In the genomic region with DNA sequence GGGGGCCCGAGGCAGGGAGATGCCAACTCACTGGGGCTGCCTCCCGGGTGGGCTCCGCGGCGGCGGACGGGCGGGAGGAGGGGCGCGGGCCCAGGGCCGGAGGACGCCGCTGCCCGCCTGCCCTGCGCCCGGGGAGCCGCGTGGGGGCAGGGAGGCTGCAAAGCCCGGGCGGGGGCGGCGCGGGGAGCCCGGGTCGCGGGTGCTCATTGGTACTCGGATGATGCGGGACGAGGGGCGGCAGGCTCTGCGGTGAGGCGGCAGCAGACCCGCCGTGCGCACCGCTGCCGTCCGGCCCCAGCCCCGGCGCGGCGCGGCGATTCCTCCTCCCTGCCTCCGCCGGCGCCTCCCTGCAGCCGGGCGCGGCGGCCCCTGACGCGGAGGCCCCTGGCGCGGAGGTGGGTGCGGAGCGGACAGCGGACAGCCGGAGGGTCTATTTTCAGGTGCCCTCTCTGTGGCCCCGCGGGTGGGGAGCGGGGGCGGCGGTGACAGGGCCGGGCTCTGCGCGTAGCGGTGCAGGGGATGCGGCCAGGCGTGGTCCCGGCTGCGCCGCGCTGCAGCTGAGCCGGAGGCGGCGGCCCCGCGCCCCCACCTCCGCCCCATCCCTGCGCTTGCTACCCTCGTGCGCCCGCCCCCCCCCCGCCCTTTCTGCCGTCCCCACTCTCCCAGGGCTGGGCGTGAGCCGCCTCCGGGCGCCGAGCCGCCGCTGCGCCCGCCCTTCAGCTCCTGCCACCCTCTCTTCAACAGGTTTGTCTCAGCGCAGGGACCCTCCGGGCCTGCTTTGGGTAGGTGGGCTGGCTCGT, we compare ENCODE assay signal across 8 cellular contexts. TPM values are rescaled to one million over a fixed set of nuclear protein-coding genes. Genes with fewer than 3 reads are reported as not detected.
DNase-seq lines count a peak whose midpoint lies in the region; ATAC-seq lines count a peak whose summit lies in the region.

No MANE protein-coding gene starts in this region.

- ATAC-seq in activated naive CD8-positive, alpha-beta T cell treated with anti-CD3 and anti-CD28 coated beads, Interleukin-2, amount 10 ng/mL, durations not matched to agents 7 days and 5 days (ENCODE audit: low read depth), result peak; percentile 55
- ATAC-seq in left cardiac atrium, result peak; percentile 55 to 70
- no peak for ATAC-seq in GM19328 (IDR thresholded peaks at IDR 0.05; ENCODE audit: unreplicated experiment)

- no peaks in the 10 kb centered on the region for H3K9me3 Mint-ChIP-seq in activated naive CD8-positive, alpha-beta T cell treated with anti-CD3 and anti-CD28 coated beads, Interleukin-2, amount 10 ng/mL, durations not matched to agents 7 days and 5 days

- H3K36me3 ChIP-seq in H7 (replicated peaks; ENCODE audit: control insufficient read depth, insufficient read depth, low read length), result no peaks in the 10 kb centered on the region

- peak overlapping the region; percentile 48 for H3K4me3 ChIP-seq in H7 (ENCODE audit: insufficient read depth, low read depth, low read length)

- H3K4me3 Mint-ChIP-seq in activated naive CD8-positive, alpha-beta T cell treated with anti-CD3 and anti-CD28 coated beads, Interleukin-2, amount 10 ng/mL, durations not matched to agents 7 days and 5 days, result peak overlapping the region; percentile 89

- H3K27me3 Mint-ChIP-seq in activated naive CD8-positive, alpha-beta T cell treated with anti-CD3 and anti-CD28 coated beads, Interleukin-2, amount 10 ng/mL, durations not matched to agents 7 days and 5 days, result peaks cover 71% of the 10 kb centered on the region

- peak; percentile 53 for DNase-seq in ELR (ENCODE audit: low read depth)
- DNase-seq in H7, result peak; percentile 85
- peak; percentile 74 for DNase-seq in NCI-H2227 treated with DMSO at 0.1 percent for 48 hours (lab: John Stamatoyannopoulos, UW)
- peak; percentile 51 for DNase-seq in activated naive CD8-positive, alpha-beta T cell treated with anti-CD3 and anti-CD28 coated beads, Interleukin-2, amount 10 ng/mL, durations not matched to agents 7 days and 5 days
- peak; percentile 41 for DNase-seq in left cardiac atrium
- peak in 9 of 10 donors; percentile 32 to 91 (median 48) for DNase-seq in posterior cingulate gyrus
- DNase-seq in activated effector memory CD4-positive, alpha-beta T cell treated with anti-CD3 and anti-CD28 coated beads, Interleukin-2, amount 50 U/mL, for 16 hours, result no peak

- no peaks in the 10 kb centered on the region for H3K36me3 Mint-ChIP-seq in activated naive CD8-positive, alpha-beta T cell treated with anti-CD3 and anti-CD28 coated beads, Interleukin-2, amount 10 ng/mL, durations not matched to agents 7 days and 5 days

- POLR2A ChIA-PET in activated naive CD8-positive, alpha-beta T cell treated with anti-CD3 and anti-CD28 coated beads, Interleukin-2, amount 10 ng/mL, durations not matched to agents 7 days and 5 days (lab: Charles Lee), result no interaction called here

- H3K4me1 Mint-ChIP-seq in activated naive CD8-positive, alpha-beta T cell treated with anti-CD3 and anti-CD28 coated beads, Interleukin-2, amount 10 ng/mL, durations not matched to agents 7 days and 5 days, result peaks cover 12% of the 10 kb centered on the region

- intact Hi-C loops in left cardiac atrium (cut with DNase I), result loop anchor here in 1 of 2 donors (10.0 kb wide), 2 partner anchors 122 to 252 kb away; a partner anchor contains a TSS
- intact Hi-C loops in posterior cingulate gyrus (cut with DNase I), result loop anchor here (1.0 to 10.0 kb wide), 5 partner anchors 47 to 342 kb away; a partner anchor contains a TSS

- H3K27ac Mint-ChIP-seq in activated naive CD8-positive, alpha-beta T cell treated with anti-CD3 and anti-CD28 coated beads, Interleukin-2, amount 10 ng/mL, durations not matched to agents 7 days and 5 days, result no peak overlapping the region

- H3K27me3 ChIP-seq in H7 (ENCODE audit: control insufficient read depth, insufficient read depth, low read length), result no peaks in the 10 kb centered on the region

RNA-seq across cellular contexts. Expression of a gene that starts 0.6 kb away (rescaled TPM):
- 100 and 141 TPM in 2 replicates for total RNA-seq in H7 (2014; rRNA removed; shearing (Covaris generic))
- total RNA-seq in activated naive CD8-positive, alpha-beta T cell treated with anti-CD3 and anti-CD28 coated beads, Interleukin-2, amount 10 ng/mL, durations not matched to agents 7 days and 5 days, result 100 to 1,000 TPM; 120 to 127 TPM
- 100 to 1,000 TPM; 329 to 332 TPM for total RNA-seq in left cardiac atrium
